In the genomic region with DNA sequence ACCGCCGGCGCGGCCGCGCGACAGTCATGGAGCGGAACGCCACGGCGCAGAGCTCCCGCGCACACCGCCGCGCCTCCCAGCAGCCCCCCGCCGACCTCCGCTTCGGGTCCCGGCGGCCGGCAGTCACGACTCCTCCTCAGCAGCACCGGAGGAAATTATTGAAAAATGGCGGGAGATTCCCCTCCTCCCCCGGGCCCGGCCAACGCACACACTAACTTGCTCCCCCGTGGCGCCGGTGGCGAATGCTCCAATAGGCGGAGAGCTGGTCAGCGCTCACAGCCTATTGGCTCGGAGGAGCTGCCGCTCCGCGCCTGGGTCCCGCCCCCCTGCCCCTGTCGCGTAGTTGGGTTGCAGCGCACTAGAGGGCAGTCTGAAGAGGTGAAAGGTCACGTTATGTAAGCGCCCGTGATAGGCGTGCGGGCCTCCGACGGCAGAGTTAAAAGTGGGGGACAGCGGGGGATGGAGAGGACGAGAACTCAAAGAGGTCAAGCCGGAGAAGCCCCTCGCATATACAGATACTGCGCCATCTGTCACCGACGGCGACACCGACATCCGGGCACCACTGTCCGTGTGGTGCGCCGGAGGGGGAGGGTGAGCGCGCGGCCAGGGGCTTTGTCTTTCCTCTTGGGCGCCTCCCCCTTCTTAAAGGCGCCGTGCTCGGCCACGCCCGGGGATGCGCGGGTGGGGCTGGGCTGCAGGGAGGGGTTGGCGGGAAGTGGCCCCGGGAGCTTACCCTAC, we compare ENCODE assay signal across 8 cellular contexts. TPM values are rescaled to one million over a fixed set of nuclear protein-coding genes. Genes with fewer than 3 reads are reported as not detected.
DNase-seq lines count a peak whose midpoint lies in the region; ATAC-seq and TF ChIP-seq lines count a peak whose summit lies in the region.

A gene with protein sequence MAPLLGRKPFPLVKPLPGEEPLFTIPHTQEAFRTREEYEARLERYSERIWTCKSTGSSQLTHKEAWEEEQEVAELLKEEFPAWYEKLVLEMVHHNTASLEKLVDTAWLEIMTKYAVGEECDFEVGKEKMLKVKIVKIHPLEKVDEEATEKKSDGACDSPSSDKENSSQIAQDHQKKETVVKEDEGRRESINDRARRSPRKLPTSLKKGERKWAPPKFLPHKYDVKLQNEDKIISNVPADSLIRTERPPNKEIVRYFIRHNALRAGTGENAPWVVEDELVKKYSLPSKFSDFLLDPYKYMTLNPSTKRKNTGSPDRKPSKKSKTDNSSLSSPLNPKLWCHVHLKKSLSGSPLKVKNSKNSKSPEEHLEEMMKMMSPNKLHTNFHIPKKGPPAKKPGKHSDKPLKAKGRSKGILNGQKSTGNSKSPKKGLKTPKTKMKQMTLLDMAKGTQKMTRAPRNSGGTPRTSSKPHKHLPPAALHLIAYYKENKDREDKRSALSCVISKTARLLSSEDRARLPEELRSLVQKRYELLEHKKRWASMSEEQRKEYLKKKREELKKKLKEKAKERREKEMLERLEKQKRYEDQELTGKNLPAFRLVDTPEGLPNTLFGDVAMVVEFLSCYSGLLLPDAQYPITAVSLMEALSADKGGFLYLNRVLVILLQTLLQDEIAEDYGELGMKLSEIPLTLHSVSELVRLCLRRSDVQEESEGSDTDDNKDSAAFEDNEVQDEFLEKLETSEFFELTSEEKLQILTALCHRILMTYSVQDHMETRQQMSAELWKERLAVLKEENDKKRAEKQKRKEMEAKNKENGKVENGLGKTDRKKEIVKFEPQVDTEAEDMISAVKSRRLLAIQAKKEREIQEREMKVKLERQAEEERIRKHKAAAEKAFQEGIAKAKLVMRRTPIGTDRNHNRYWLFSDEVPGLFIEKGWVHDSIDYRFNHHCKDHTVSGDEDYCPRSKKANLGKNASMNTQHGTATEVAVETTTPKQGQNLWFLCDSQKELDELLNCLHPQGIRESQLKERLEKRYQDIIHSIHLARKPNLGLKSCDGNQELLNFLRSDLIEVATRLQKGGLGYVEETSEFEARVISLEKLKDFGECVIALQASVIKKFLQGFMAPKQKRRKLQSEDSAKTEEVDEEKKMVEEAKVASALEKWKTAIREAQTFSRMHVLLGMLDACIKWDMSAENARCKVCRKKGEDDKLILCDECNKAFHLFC (N-terminal part only) (minus strand): TSS at position 213 of the 738 bp plus-strand sequence. CDS start 360 bp downstream, outside the sequence.

- H3K36me3 Mint-ChIP-seq in T-helper 17 cell (ENCODE audit: low read depth) (peaks cover 4% of the 10 kb centered on the region), progenitor cell of endocrine pancreas (ENCODE audit: insufficient read depth) (peaks cover 12% of the 10 kb centered on the region)

- H3K4me3 Mint-ChIP-seq in T-helper 17 cell (peak within 1 kb of the TSS; percentile 94), progenitor cell of endocrine pancreas (ENCODE audit: low read depth) (peak within 1 kb of the TSS; percentile 96)

- H3K9me3 ChIP-seq in T-helper 17 cell (ENCODE audit: control insufficient read depth, low read length, poor library complexity, severe bottlenecking): no peaks in the 10 kb centered on the region
- no peaks in the 10 kb centered on the region for H3K9me3 ChIP-seq in left ventricle myocardium inferior (replicated peaks)

- peak; percentile 28 for TF ChIP-seq CTCF in left ventricle myocardium inferior (IDR thresholded peaks at IDR 0.05; ENCODE audit: borderline replicate concordance)
- peak; percentile 33 for TF ChIP-seq CTCF in progenitor cell of endocrine pancreas (IDR thresholded peaks at IDR 0.05; ENCODE audit: unreplicated experiment)

- H3K27me3 ChIP-seq in left ventricle myocardium inferior (ENCODE audit: low read depth): no peaks in the 10 kb centered on the region

- H3K27me3 Mint-ChIP-seq in T-helper 17 cell (no peaks in the 10 kb centered on the region), progenitor cell of endocrine pancreas (no peaks in the 10 kb centered on the region)

- H3K27ac Mint-ChIP-seq in T-helper 17 cell (peak within 1 kb of the TSS; percentile 95), progenitor cell of endocrine pancreas (peak within 1 kb of the TSS; percentile 99)

- H3K36me3 ChIP-seq in left ventricle myocardium inferior: no peaks in the 10 kb centered on the region

- ATAC-seq in HG02885 (IDR thresholded peaks at IDR 0.05; ENCODE audit: poor library complexity, unreplicated experiment): peak; percentile 84
- peak; percentile 95 for ATAC-seq in T-helper 17 cell

- peaks cover 52% of the 10 kb centered on the region for H3K4me1 Mint-ChIP-seq in T-helper 17 cell
- peaks cover 28% of the 10 kb centered on the region for H3K4me1 Mint-ChIP-seq in progenitor cell of endocrine pancreas (ENCODE audit: low read depth)

- peak within 1 kb of the TSS; percentile 93 for H3K4me3 ChIP-seq in left ventricle myocardium inferior

- H3K4me1 ChIP-seq in left ventricle myocardium inferior: peaks cover 57% of the 10 kb centered on the region

- DNase-seq in NCI-H1694 treated with DMSO at 0.1 percent for 48 hours (lab: John Stamatoyannopoulos, UW) (peak; percentile 97), T-helper 17 cell (peak; percentile 93 to 94 (median 94)), amygdala (lab: John Stamatoyannopoulos, UW) (peak; percentile 85 to 99 (median 96)), left ventricle myocardium inferior (peak; percentile 98), progenitor cell of endocrine pancreas (ENCODE audit: low spot score, unreplicated experiment) (peak; percentile 96), ureter (ENCODE audit: low spot score) (peak; percentile 98)

- H3K27ac ChIP-seq in left ventricle myocardium inferior (replicated peaks): peak within 1 kb of the TSS; percentile 96

- intact Hi-C loops in left ventricle myocardium inferior (cut with micrococcal nuclease): no loop called here

- H3K9me3 Mint-ChIP-seq in progenitor cell of endocrine pancreas (ENCODE audit: low read depth): no peaks in the 10 kb centered on the region

- TF ChIP-seq POLR2A in GM15510 (IDR thresholded peaks at IDR 0.05; ENCODE audit: borderline replicate concordance, extremely low read depth, insufficient read length): peak; percentile 79

RNA-seq across cellular contexts. Expression of the gene that starts here (rescaled TPM):
- total RNA-seq in T-helper 17 cell (10 to 100 TPM; 51.2 to 52.6 TPM), left ventricle myocardium inferior (38.9 TPM), progenitor cell of endocrine pancreas (90.5 and 92.1 TPM in 2 replicates), ureter (65.0 TPM)

Comparison
In these comparisons a context has a peak if more than half of its experiments do, and no peak if none do; other contexts are left out.
1. Peak in every context shown above with its lines: DNase-seq, ATAC-seq, H3K4me3 ChIP-seq and H3K27ac ChIP-seq.